26 cellular contexts compared by ENCODE assay signal in genomic region chr2:137764638-137765037, GRCh38.
A peak's percentile ranks its signal among the peaks of the same experiment; 100 is the strongest.
DNase-seq lines count a peak whose midpoint lies in the region; ATAC-seq and TF ChIP-seq lines count a peak whose summit lies in the region.
"Had no signal": no experiment of that assay in that cellular context is flagged by ENCODE, and none has a peak within 500 bp of the region (broad histone marks: within the 10 kb centered on the region; RNA-seq: fewer than 3 reads in every experiment).

No MANE protein-coding gene starts in this region.

- no peak overlapping the region for H3K27ac ChIP-seq in GM23338 (ENCODE audit: low read depth)
- H3K27ac ChIP-seq: gastrocnemius medialis, sigmoid colon, SK-N-MC, tibial artery had no signal

- peak overlapping the region; percentile 7; the same call in 1 of the 2 replicates for H2AFZ ChIP-seq in GM23338

- TF ChIP-seq POLR2A in NB4 (IDR thresholded peaks at IDR 0.05; ENCODE audit: extremely low read depth, insufficient read length) = no peak

- no peaks in the 10 kb centered on the region for H4K20me1 ChIP-seq in GM23338 (replicated peaks; ENCODE audit: insufficient read depth)

- H3K27me3 ChIP-seq in GM23338 (ENCODE audit: insufficient read depth) = no peaks in the 10 kb centered on the region
- H3K27me3 ChIP-seq: gastrocnemius medialis, sigmoid colon, tibial artery had no signal

- no peak overlapping the region for H3K4me2 ChIP-seq in GM23338

- no peaks in the 10 kb centered on the region for H3K27me3 Mint-ChIP-seq in GM23338 (ENCODE audit: insufficient read depth, low read depth, poor library complexity)
- no peaks in the 10 kb centered on the region for H3K27me3 Mint-ChIP-seq in WTC11 (ENCODE audit: low read depth)
- H3K27me3 Mint-ChIP-seq: activated naive CD4-positive, alpha-beta T cell treated with anti-CD3 and anti-CD28 coated beads, Interleukin-2, amount 50 U/mL, for 24 hours; brain had no signal

- no peaks in the 10 kb centered on the region for H3K36me3 ChIP-seq in GM23338 (ENCODE audit: insufficient read depth)
- H3K36me3 ChIP-seq: gastrocnemius medialis, HAP-1, sigmoid colon, tibial artery had no signal

- H3K27ac Mint-ChIP-seq in GM23338 = 0 out of 2 replicates have a peak overlapping the region, but pooled peaks have one; percentile 5
- H3K27ac Mint-ChIP-seq in WTC11 = no peak overlapping the region
- H3K27ac Mint-ChIP-seq: activated naive CD4-positive, alpha-beta T cell treated with anti-CD3 and anti-CD28 coated beads, Interleukin-2, amount 50 U/mL, for 24 hours; activated T-helper 2 cell treated with anti-CD3 and anti-CD28 coated beads, Interferon-gamma antibody, Interleukin-2, Interleukin-4, amounts not matched to agents 10 μg/mL and 5 μg/mL and 100 μg/mL, durations not matched to agents 14 hours and 24 hours and 36 hours; brain; CD8-positive, alpha-beta T cell; natural killer cell had no signal

- peaks cover 14% of the 10 kb centered on the region for H3K36me3 Mint-ChIP-seq in GM23338 (ENCODE audit: low read depth)
- H3K36me3 Mint-ChIP-seq in WTC11 = peaks cover 14% of the 10 kb centered on the region
- H3K36me3 Mint-ChIP-seq: activated naive CD4-positive, alpha-beta T cell treated with anti-CD3 and anti-CD28 coated beads, Interleukin-2, amount 50 U/mL, for 24 hours; brain; CD8-positive, alpha-beta T cell; natural killer cell had no signal

- no peaks in the 10 kb centered on the region for H3F3A ChIP-seq in GM23338 (replicated peaks; ENCODE audit: low read depth)

- no peak overlapping the region for H3K4me3 ChIP-seq in GM23338
- no peak overlapping the region for H3K4me3 ChIP-seq in NB4 (ENCODE audit: low read depth, low read length)
- H3K4me3 ChIP-seq: gastrocnemius medialis, HAP-1, sigmoid colon, SK-N-MC, tibial artery had no signal

- DNase-seq in GM23338 (ENCODE audit: low spot score) = no peak
- peak; percentile 12 for DNase-seq in NB4 (ENCODE audit: low read depth)
- peak; percentile 71 for DNase-seq in OCI-M1 (lab: John Stamatoyannopoulos, UW)
- DNase-seq in WTC11 (ENCODE audit: low spot score) = no peak
- DNase-seq in SKM-1 (lab: John Stamatoyannopoulos, UW; ENCODE audit: unreplicated experiment) = no peak
- no peak for DNase-seq in midbrain (lab: John Stamatoyannopoulos, UW)
- DNase-seq: activated CD4-positive, alpha-beta T cell treated with anti-CD3 and anti-CD28 coated beads for 4 hours; activated CD8-positive, alpha-beta memory T cell treated with anti-CD3 and anti-CD28 coated beads for 24 hours; activated T-cell treated with anti-CD3 and anti-CD28 coated beads for 4 hours; amniotic stem cell; CD8-positive, alpha-beta T cell; gastrocnemius medialis; KBM-7; natural killer cell; NK-92 treated with Interleukin-12 subunit alpha and Interleukin-12 subunit beta, amount 100 ng/mL, for 24 hours; sigmoid colon; stimulated activated CD4-positive, alpha-beta T cell treated with anti-CD3 and anti-CD28 coated beads, Interleukin-4, amount 100 ng/mL, for 1 hour; T-helper 2 cell; tibial artery had no signal

- CTCF ChIA-PET in WTC11 (lab: Charles Lee) = no interaction called here

- H3K9me3 Mint-ChIP-seq in GM23338 (peaks cover 14% of the 10 kb centered on the region), WTC11 (peaks cover 35% of the 10 kb centered on the region)
- H3K9me3 Mint-ChIP-seq: activated naive CD4-positive, alpha-beta T cell treated with anti-CD3 and anti-CD28 coated beads, Interleukin-2, amount 50 U/mL, for 24 hours; activated T-helper 2 cell treated with anti-CD3 and anti-CD28 coated beads, Interferon-gamma antibody, Interleukin-2, Interleukin-4, amounts not matched to agents 10 μg/mL and 5 μg/mL and 100 μg/mL, durations not matched to agents 14 hours and 24 hours and 36 hours had no signal

- no peak overlapping the region for H3K4me3 Mint-ChIP-seq in GM23338
- H3K4me3 Mint-ChIP-seq in WTC11 = no peak overlapping the region
- H3K4me3 Mint-ChIP-seq: activated naive CD4-positive, alpha-beta T cell treated with anti-CD3 and anti-CD28 coated beads, Interleukin-2, amount 50 U/mL, for 24 hours; brain; CD8-positive, alpha-beta T cell; natural killer cell had no signal

- ATAC-seq in GM23338 = peak; percentile 52
- peak; percentile 86 for ATAC-seq in WTC11
- ATAC-seq in HG03378 (IDR thresholded peaks at IDR 0.05; ENCODE audit: unreplicated experiment) = no peak
- ATAC-seq in GM19452 (IDR thresholded peaks at IDR 0.05; ENCODE audit: unreplicated experiment) = no peak
- ATAC-seq: CD8-positive, alpha-beta T cell; gastrocnemius medialis; natural killer cell had no signal

- TF ChIP-seq CTCF in GM23338 (conservative IDR thresholded peaks at IDR 0.05; ENCODE audit: low read depth in 2 of 2) = no peak
- no peak for TF ChIP-seq CTCF in NB4 (IDR thresholded peaks at IDR 0.05; ENCODE audit: low read depth, low read length)
- no peak for TF ChIP-seq CTCF in WTC11 (IDR thresholded peaks at IDR 0.05)

- POLR2A ChIA-PET in WTC11 (lab: Charles Lee) = no interaction called here

- H3K9me2 ChIP-seq in GM23338 (ENCODE audit: insufficient read depth) = no peaks in the 10 kb centered on the region; the same call in 1 of the 2 replicates

- no peaks in the 10 kb centered on the region for H3K79me2 ChIP-seq in GM23338 (replicated peaks; ENCODE audit: insufficient read depth)

- H3K4me1 Mint-ChIP-seq in GM23338 (peaks cover 5% of the 10 kb centered on the region), WTC11 (peaks cover 11% of the 10 kb centered on the region)
- H3K4me1 Mint-ChIP-seq: activated naive CD4-positive, alpha-beta T cell treated with anti-CD3 and anti-CD28 coated beads, Interleukin-2, amount 50 U/mL, for 24 hours; brain; natural killer cell had no signal

- peaks cover 2% of the 10 kb centered on the region for H3K4me1 ChIP-seq in GM23338 (ENCODE audit: insufficient read depth)
- H3K4me1 ChIP-seq: gastrocnemius medialis, HAP-1, sigmoid colon, tibial artery had no signal

TF ChIP-seq in GM23338, 12 proteins besides CTCF, POLR2A, EP300 and RAD21 (continues in another document):
- TF ChIP-seq POLR2AphosphoS5 (IDR thresholded peaks at IDR 0.05; ENCODE audit: low read depth) (no peak), EZH2phosphoT487 (IDR thresholded peaks at IDR 0.05; ENCODE audit: unreplicated experiment) (no peak), EZH2 (IDR thresholded peaks at IDR 0.05; ENCODE audit: low read depth, unreplicated experiment) (no peak), ZNF114 (CRISPR knock-in tag; IDR thresholded peaks at IDR 0.05) (no peak), STAT1 (IDR thresholded peaks at IDR 0.05; ENCODE audit: unreplicated experiment) (no peak), JUNB (IDR thresholded peaks at IDR 0.05; ENCODE audit: unreplicated experiment) (no peak)

TF ChIP-seq in WTC11, 78 proteins besides CTCF, POLR2A, EP300 and RAD21 (continues in another document):
- TF ChIP-seq SMAD4 (CRISPR knock-in tag; IDR thresholded peaks at IDR 0.05) (no peak), IRF2 (CRISPR knock-in tag; IDR thresholded peaks at IDR 0.05; ENCODE audit: borderline replicate concordance, low read depth) (no peak), OVOL2 (CRISPR knock-in tag; IDR thresholded peaks at IDR 0.05; ENCODE audit: borderline replicate concordance) (no peak), E2F5 (CRISPR knock-in tag; IDR thresholded peaks at IDR 0.05) (no peak), ZNF263 (CRISPR knock-in tag; IDR thresholded peaks at IDR 0.05; ENCODE audit: low read depth) (no peak), ZNF138 (CRISPR knock-in tag; conservative IDR thresholded peaks at IDR 0.05) (no peak), SP1 (CRISPR knock-in tag; conservative IDR thresholded peaks at IDR 0.05) (no peak)
- TF ChIP-seq, protein P1, sequence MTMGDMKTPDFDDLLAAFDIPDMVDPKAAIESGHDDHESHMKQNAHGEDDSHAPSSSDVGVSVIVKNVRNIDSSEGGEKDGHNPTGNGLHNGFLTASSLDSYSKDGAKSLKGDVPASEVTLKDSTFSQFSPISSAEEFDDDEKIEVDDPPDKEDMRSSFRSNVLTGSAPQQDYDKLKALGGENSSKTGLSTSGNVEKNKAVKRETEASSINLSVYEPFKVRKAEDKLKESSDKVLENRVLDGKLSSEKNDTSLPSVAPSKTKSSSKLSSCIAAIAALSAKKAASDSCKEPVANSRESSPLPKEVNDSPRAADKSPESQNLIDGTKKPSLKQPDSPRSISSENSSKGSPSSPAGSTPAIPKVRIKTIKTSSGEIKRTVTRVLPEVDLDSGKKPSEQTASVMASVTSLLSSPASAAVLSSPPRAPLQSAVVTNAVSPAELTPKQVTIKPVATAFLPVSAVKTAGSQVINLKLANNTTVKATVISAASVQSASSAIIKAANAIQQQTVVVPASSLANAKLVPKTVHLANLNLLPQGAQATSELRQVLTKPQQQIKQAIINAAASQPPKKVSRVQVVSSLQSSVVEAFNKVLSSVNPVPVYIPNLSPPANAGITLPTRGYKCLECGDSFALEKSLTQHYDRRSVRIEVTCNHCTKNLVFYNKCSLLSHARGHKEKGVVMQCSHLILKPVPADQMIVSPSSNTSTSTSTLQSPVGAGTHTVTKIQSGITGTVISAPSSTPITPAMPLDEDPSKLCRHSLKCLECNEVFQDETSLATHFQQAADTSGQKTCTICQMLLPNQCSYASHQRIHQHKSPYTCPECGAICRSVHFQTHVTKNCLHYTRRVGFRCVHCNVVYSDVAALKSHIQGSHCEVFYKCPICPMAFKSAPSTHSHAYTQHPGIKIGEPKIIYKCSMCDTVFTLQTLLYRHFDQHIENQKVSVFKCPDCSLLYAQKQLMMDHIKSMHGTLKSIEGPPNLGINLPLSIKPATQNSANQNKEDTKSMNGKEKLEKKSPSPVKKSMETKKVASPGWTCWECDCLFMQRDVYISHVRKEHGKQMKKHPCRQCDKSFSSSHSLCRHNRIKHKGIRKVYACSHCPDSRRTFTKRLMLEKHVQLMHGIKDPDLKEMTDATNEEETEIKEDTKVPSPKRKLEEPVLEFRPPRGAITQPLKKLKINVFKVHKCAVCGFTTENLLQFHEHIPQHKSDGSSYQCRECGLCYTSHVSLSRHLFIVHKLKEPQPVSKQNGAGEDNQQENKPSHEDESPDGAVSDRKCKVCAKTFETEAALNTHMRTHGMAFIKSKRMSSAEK (CRISPR knock-in tag; IDR thresholded peaks at IDR 0.05; ENCODE audit: borderline replicate concordance) = no peak
- TF ChIP-seq, protein P2, sequence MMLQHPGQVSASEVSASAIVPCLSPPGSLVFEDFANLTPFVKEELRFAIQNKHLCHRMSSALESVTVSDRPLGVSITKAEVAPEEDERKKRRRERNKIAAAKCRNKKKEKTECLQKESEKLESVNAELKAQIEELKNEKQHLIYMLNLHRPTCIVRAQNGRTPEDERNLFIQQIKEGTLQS (CRISPR knock-in tag; conservative IDR thresholded peaks at IDR 0.05) = no peak

Comparison
In these comparisons a context has a peak if more than half of its experiments do, and no peak if none do; other contexts are left out.
1. ATAC-seq: peak in GM23338 (single experiment) and WTC11 (single experiment); none in HG03378 (single experiment) and GM19452 (single experiment).
2. DNase-seq: peak in NB4 (single experiment) and OCI-M1 (single experiment); none in GM23338 (single experiment), WTC11 (single experiment), SKM-1 (single experiment) and midbrain (single experiment).